ENCODE assay signal across 29 cellular contexts in genomic region chr6:40343887-40344565, GRCh38.
DNase-seq lines count a peak whose midpoint lies in the region; ATAC-seq, FAIRE-seq and TF ChIP-seq lines count a peak whose summit lies in the region.
"Had no signal": no experiment of that assay in that cellular context is flagged by ENCODE, and none has a peak within 500 bp of the region (broad histone marks: within the 10 kb centered on the region; RNA-seq: fewer than 3 reads in every experiment).

No MANE protein-coding gene starts in this region.

- H4K20me1 ChIP-seq in osteoblast (ENCODE audit: insufficient read depth, low read length): no peaks in the 10 kb centered on the region

- FAIRE-seq in bronchial epithelial cell (lab: Jason Lieb, UNC): peak; percentile 98
- FAIRE-seq: A549, colon, endometrium, GM12878 had no signal

- no peak overlapping the region for H3K27ac Mint-ChIP-seq in natural killer cell
- H3K27ac Mint-ChIP-seq in natural killer cell treated with Interleukin-12 subunit alpha and Interleukin-12 subunit beta and Interleukin-15 and Interleukin-18, amount 100 ng/mL, for 72 hours: no peak overlapping the region
- H3K27ac Mint-ChIP-seq: activated CD8-positive, alpha-beta T cell treated with anti-CD3 and anti-CD28 coated beads, Interleukin-2, amount 10 ng/mL, durations not matched to agents 7 days and 5 days; naive thymus-derived CD8-positive, alpha-beta T cell had no signal

- peaks cover 12 to 17% of the 10 kb centered on the region in 2 donors for H3K4me1 Mint-ChIP-seq in natural killer cell
- H3K4me1 Mint-ChIP-seq in natural killer cell treated with Interleukin-12 subunit alpha and Interleukin-12 subunit beta and Interleukin-15 and Interleukin-18, amount 100 ng/mL, for 72 hours (ENCODE audit: low read depth in 2 of 2): peaks cover 0 to 4% of the 10 kb centered on the region in 2 donors
- H3K4me1 Mint-ChIP-seq: IgD-negative memory B cell; naive thymus-derived CD8-positive, alpha-beta T cell had no signal

- no peaks in the 10 kb centered on the region for H3K36me3 ChIP-seq in bronchial epithelial cell (ENCODE audit: control insufficient read depth, insufficient read depth, low read length)
- no peaks in the 10 kb centered on the region for H3K36me3 ChIP-seq in osteoblast (ENCODE audit: insufficient read depth, low read length)
- H3K36me3 ChIP-seq in vagina: no peaks in the 10 kb centered on the region
- H3K36me3 ChIP-seq: adrenal gland, BE2C, brain microvascular endothelial cell, uterus had no signal

- TF ChIP-seq CTCF in natural killer cell (IDR thresholded peaks at IDR 0.05) (no peak), bronchial epithelial cell (IDR thresholded peaks at IDR 0.05; ENCODE audit: insufficient read depth, low read length, severe bottlenecking) (no peak), osteoblast (IDR thresholded peaks at IDR 0.05; ENCODE audit: extremely low read depth, low read depth, low read length) (no peak), vagina (IDR thresholded peaks at IDR 0.05) (no peak)

- H2AFZ ChIP-seq in osteoblast (ENCODE audit: low read length): no peak overlapping the region

- H3K4me3 ChIP-seq in bronchial epithelial cell (ENCODE audit: low read depth, low read length): no peak overlapping the region
- no peak overlapping the region for H3K4me3 ChIP-seq in osteoblast (ENCODE audit: insufficient read depth, low read length)
- no peak overlapping the region for H3K4me3 ChIP-seq in vagina
- H3K4me3 ChIP-seq: A549, adrenal gland, GM12878, skin epidermis, uterus had no signal

- ATAC-seq in natural killer cell (no peak), GM19328 (IDR thresholded peaks at IDR 0.05; ENCODE audit: unreplicated experiment) (no peak), GM18870 (IDR thresholded peaks at IDR 0.05; ENCODE audit: unreplicated experiment) (no peak)
- ATAC-seq in natural killer cell treated with Interleukin-12 subunit alpha and Interleukin-12 subunit beta and Interleukin-15 and Interleukin-18, amount 100 ng/mL, for 72 hours: no peak
- ATAC-seq: A549; activated CD4-positive, CD25-positive, alpha-beta regulatory T cell treated with anti-CD3 and anti-CD28 coated beads, Interleukin-2, amount 50 U/mL, for 24 hours; activated CD8-positive, alpha-beta T cell treated with anti-CD3 and anti-CD28 coated beads, Interleukin-2, amount 10 ng/mL, durations not matched to agents 7 days and 5 days; activated T-cell treated with anti-CD3 and anti-CD28 coated beads, Interleukin-2, amount 50 U/mL, for 4 hours; GM12878; naive thymus-derived CD8-positive, alpha-beta T cell; Right ventricle myocardium inferior had no signal

- H3K9me3 Mint-ChIP-seq in natural killer cell: no peaks in the 10 kb centered on the region
- H3K9me3 Mint-ChIP-seq in natural killer cell treated with Interleukin-12 subunit alpha and Interleukin-12 subunit beta and Interleukin-15 and Interleukin-18, amount 100 ng/mL, for 72 hours: no peaks in the 10 kb centered on the region
- H3K9me3 Mint-ChIP-seq: activated T-cell treated with anti-CD3 and anti-CD28 coated beads, Interleukin-2, amount 50 U/mL, for 4 hours; IgD-negative memory B cell; naive thymus-derived CD8-positive, alpha-beta T cell had no signal

- DNase-seq in natural killer cell: peak; percentile 5
- no peak for DNase-seq in natural killer cell treated with Interleukin-12 subunit alpha and Interleukin-12 subunit beta and Interleukin-15 and Interleukin-18, amount 100 ng/mL, for 72 hours (ENCODE audit: low spot score)
- no peak for DNase-seq in bronchial epithelial cell (ENCODE audit: low read depth)
- DNase-seq in osteoblast (ENCODE audit: insufficient read length, low spot score, missing footprints): peak; percentile 75
- DNase-seq in vagina (ENCODE audit: extremely low spot score in 2 of 2): peak; percentile 64 to 65
- no peak for DNase-seq in NK-92 treated with Interleukin-12 subunit alpha and Interleukin-12 subunit beta, amount 100 ng/mL, for 24 hours (lab: John Stamatoyannopoulos, UW)
- DNase-seq: activated CD8-positive, alpha-beta T cell treated with anti-CD3 and anti-CD28 coated beads, Interleukin-2, amount 10 ng/mL, durations not matched to agents 7 days and 5 days; activated naive CD4-positive, alpha-beta T cell; activated T-cell treated with anti-CD3 and anti-CD28 coated beads, Interleukin-2, amount 50 U/mL, for 4 hours; BE2C; brain microvascular endothelial cell; DMS79; midbrain; NCI-H1092 treated with DMSO at 0.1 percent for 48 hours; NCI-H1930; NCI-H2227 treated with DMSO at 0.1 percent for 48 hours; uterus had no signal

- H3K4me1 ChIP-seq in osteoblast (ENCODE audit: insufficient read depth, low read length): no peaks in the 10 kb centered on the region
- H3K4me1 ChIP-seq in vagina: no peaks in the 10 kb centered on the region
- H3K4me1 ChIP-seq: A549, BE2C had no signal

- H3K27ac ChIP-seq in osteoblast (ENCODE audit: low read depth, low read length) (no peak overlapping the region), vagina (no peak overlapping the region)
- H3K27ac ChIP-seq: A549, adrenal gland, brain microvascular endothelial cell, skin epidermis, uterus had no signal

- no peaks in the 10 kb centered on the region for H3K36me3 Mint-ChIP-seq in natural killer cell
- H3K36me3 Mint-ChIP-seq in natural killer cell treated with Interleukin-12 subunit alpha and Interleukin-12 subunit beta and Interleukin-15 and Interleukin-18, amount 100 ng/mL, for 72 hours: no peaks in the 10 kb centered on the region
- H3K36me3 Mint-ChIP-seq: IgD-negative memory B cell; naive thymus-derived CD8-positive, alpha-beta T cell had no signal

- peaks cover 10 to 23% of the 10 kb centered on the region in 2 donors for H3K27me3 Mint-ChIP-seq in natural killer cell (ENCODE audit: low read depth in 2 of 2)
- peaks cover 0 to 7% of the 10 kb centered on the region in 2 donors for H3K27me3 Mint-ChIP-seq in natural killer cell treated with Interleukin-12 subunit alpha and Interleukin-12 subunit beta and Interleukin-15 and Interleukin-18, amount 100 ng/mL, for 72 hours

- H3K4me2 ChIP-seq in osteoblast (ENCODE audit: insufficient read depth, low read length): no peak overlapping the region
- H3K4me2 ChIP-seq: A549 had no signal

- intact Hi-C loops in natural killer cell (cut with micrococcal nuclease): no loop called here
- intact Hi-C loops in vagina (cut with DNase I): no loop called here

- no peak overlapping the region for H3K4me3 Mint-ChIP-seq in natural killer cell
- no peak overlapping the region for H3K4me3 Mint-ChIP-seq in natural killer cell treated with Interleukin-12 subunit alpha and Interleukin-12 subunit beta and Interleukin-15 and Interleukin-18, amount 100 ng/mL, for 72 hours
- H3K4me3 Mint-ChIP-seq: activated CD8-positive, alpha-beta T cell treated with anti-CD3 and anti-CD28 coated beads, Interleukin-2, amount 10 ng/mL, durations not matched to agents 7 days and 5 days; activated T-cell treated with anti-CD3 and anti-CD28 coated beads, Interleukin-2, amount 50 U/mL, for 4 hours; IgD-negative memory B cell; naive thymus-derived CD8-positive, alpha-beta T cell had no signal

- H3K9me3 ChIP-seq in osteoblast (ENCODE audit: low read depth, low read length): no peaks in the 10 kb centered on the region
- H3K9me3 ChIP-seq in vagina: no peaks in the 10 kb centered on the region
- H3K9me3 ChIP-seq: A549, adrenal gland, BE2C, uterus had no signal

- H3K27me3 ChIP-seq in bronchial epithelial cell (ENCODE audit: control insufficient read depth, insufficient read depth, low read length) (peaks cover 2% of the 10 kb centered on the region), osteoblast (ENCODE audit: insufficient read depth, low read length) (no peaks in the 10 kb centered on the region), vagina (no peaks in the 10 kb centered on the region)
- H3K27me3 ChIP-seq: adrenal gland, BE2C, brain microvascular endothelial cell, uterus had no signal

- no peak for TF ChIP-seq POLR2A in vagina (IDR thresholded peaks at IDR 0.05)

- no peaks in the 10 kb centered on the region for H3K79me2 ChIP-seq in osteoblast (ENCODE audit: insufficient read depth, low read length)

Comparison
In these comparisons a context has a peak if more than half of its experiments do, and no peak if none do; other contexts are left out.
1. DNase-seq: peak in natural killer cell (single experiment), osteoblast (single experiment) and vagina (2 of 2); none in natural killer cell treated with Interleukin-12 subunit alpha and Interleukin-12 subunit beta and Interleukin-15 and Interleukin-18, amount 100 ng/mL, for 72 hours (single experiment), bronchial epithelial cell (single experiment) and NK-92 treated with Interleukin-12 subunit alpha and Interleukin-12 subunit beta, amount 100 ng/mL, for 24 hours (single experiment).